1 cellular context compared by ENCODE assay signal in the genomic region with DNA sequence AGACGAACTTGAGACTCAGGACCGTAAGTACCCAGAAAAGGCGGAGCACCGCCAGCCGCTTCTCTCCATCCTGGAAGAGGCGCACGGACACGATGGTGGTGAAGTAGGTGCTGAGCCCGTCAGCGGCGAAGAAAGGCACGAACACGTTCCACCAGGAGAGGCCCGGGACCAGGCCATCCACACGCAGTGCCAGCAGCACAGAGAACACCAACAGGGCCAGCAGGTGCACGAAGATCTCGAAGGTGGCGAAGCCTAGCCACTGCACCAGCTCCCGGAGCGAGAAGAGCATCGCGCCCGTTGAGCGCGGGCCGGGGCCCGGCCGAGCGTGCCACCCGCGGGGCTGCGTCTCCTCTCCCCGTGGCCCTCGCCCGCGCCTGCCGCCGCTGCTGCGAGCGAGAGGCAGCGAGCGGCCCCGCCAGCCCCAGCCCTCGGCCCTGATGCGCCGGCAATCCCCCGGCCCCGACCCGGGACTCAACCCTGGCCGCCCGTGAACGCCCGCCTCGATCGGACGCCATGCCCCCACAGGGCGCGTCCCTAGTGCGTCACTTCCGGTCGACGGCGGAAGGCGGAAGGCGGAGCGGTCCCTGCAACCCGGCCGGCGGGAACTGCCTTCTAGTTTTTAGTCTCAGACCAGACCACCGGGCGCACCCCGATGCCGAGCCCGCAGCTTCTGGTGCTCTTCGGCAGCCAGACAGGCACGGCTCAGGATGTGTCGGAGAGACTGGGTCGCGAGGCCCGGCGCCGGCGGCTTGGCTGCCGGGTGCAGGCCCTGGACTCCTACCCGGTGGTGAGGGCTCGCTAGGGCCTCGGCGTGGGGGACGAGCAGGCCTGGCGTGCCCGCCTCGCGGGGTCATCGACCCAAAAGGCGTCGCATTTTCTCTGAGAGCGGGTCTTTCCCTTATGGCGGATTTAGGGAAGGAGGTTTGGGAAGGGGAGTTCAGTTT.
TF ChIP-seq lines count a peak whose summit lies in the region.

Gene NDOR1 (plus strand): TSS at position 575 of the 944 bp plus-strand sequence. CDS start 78 bp downstream, at position 653.
Gene TMEM203 (minus strand): TSS at position 523 of the 944 bp plus-strand sequence. CDS start 234 bp downstream, at position 289.

TF ChIP-seq in HepG2, 621 proteins besides CTCF, POLR2A, EP300 and RAD21 (continues in another document):
- TF ChIP-seq, protein P1, sequence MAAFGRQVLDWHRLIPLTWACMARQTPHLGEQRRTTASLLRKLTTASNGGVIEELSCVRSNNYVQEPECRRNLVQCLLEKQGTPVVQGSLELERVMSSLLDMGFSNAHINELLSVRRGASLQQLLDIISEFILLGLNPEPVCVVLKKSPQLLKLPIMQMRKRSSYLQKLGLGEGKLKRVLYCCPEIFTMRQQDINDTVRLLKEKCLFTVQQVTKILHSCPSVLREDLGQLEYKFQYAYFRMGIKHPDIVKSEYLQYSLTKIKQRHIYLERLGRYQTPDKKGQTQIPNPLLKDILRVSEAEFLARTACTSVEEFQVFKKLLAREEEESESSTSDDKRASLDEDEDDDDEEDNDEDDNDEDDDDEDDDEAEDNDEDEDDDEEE (CRISPR knock-in tag; IDR thresholded peaks at IDR 0.05), result no peak
- TF ChIP-seq ZNF768 (CRISPR knock-in tag; IDR thresholded peaks at IDR 0.05) (peak; percentile 26; the same call in 1 of the 2 replicates), ZNF460 (CRISPR knock-in tag; IDR thresholded peaks at IDR 0.05; ENCODE audit: borderline replicate concordance) (no peak), ZMYM3 (CRISPR knock-in tag; IDR thresholded peaks at IDR 0.05) (no peak), GMEB1 (CRISPR knock-in tag; IDR thresholded peaks at IDR 0.05; ENCODE audit: borderline replicate concordance) (peak; percentile 81), TMF1 (CRISPR knock-in tag; IDR thresholded peaks at IDR 0.05; ENCODE audit: low read depth) (peak; percentile 46; the same call in 1 of the 2 replicates), XBP1 (CRISPR knock-in tag; IDR thresholded peaks at IDR 0.05) (no peak), MTF2 (CRISPR knock-in tag; IDR thresholded peaks at IDR 0.05; ENCODE audit: borderline replicate concordance) (no peak), ZBTB38 (CRISPR knock-in tag; IDR thresholded peaks at IDR 0.05) (0 out of 2 replicates have a peak, but pooled peaks have one; percentile 17), PHB2 (IDR thresholded peaks at IDR 0.05; ENCODE audit: partially characterized antibody) (no peak), CENPX (CRISPR knock-in tag; IDR thresholded peaks at IDR 0.05) (no peak), HNRNPLL (IDR thresholded peaks at IDR 0.05; ENCODE audit: low read depth, low read length, poor library complexity, severe bottlenecking) (peak; percentile 62), ZMAT3 (CRISPR knock-in tag; conservative IDR thresholded peaks at IDR 0.05) (no peak), KDM3A (CRISPR knock-in tag; IDR thresholded peaks at IDR 0.05; ENCODE audit: low read depth) (peak; percentile 64; the same call in 1 of the 2 replicates), ZNF576 (CRISPR knock-in tag; IDR thresholded peaks at IDR 0.05) (no peak), ZNF564 (CRISPR knock-in tag; IDR thresholded peaks at IDR 0.05) (0 out of 2 replicates have a peak, but pooled peaks have one; percentile 47), ZNF451 (CRISPR knock-in tag; IDR thresholded peaks at IDR 0.05) (no peak), BRD4 (CRISPR knock-in tag; IDR thresholded peaks at IDR 0.05) (peak; percentile 67; the same call in 1 of the 2 replicates), ZBTB42 (CRISPR knock-in tag; IDR thresholded peaks at IDR 0.05) (no peak), ZNF709 (CRISPR knock-in tag; IDR thresholded peaks at IDR 0.05) (no peak), ZNF235 (CRISPR knock-in tag; IDR thresholded peaks at IDR 0.05; ENCODE audit: borderline replicate concordance) (peak; percentile 70; the same call in 1 of the 2 replicates), ZEB1 (IDR thresholded peaks at IDR 0.05; ENCODE audit: insufficient replicate concordance, low read depth) (peak; percentile 17), ISX (CRISPR knock-in tag; conservative IDR thresholded peaks at IDR 0.05) (no peak), ZBTB7B (CRISPR knock-in tag; IDR thresholded peaks at IDR 0.05) (peak; percentile 80; the same call in 1 of the 2 replicates), RFX3 (CRISPR knock-in tag; IDR thresholded peaks at IDR 0.05) (no peak), FOSL2 (CRISPR knock-in tag; IDR thresholded peaks at IDR 0.05) (peak; percentile 14; the same call in 1 of the 2 replicates), ATM (IDR thresholded peaks at IDR 0.05; ENCODE audit: borderline replicate concordance) (no peak), TGIF2 (CRISPR knock-in tag; IDR thresholded peaks at IDR 0.05) (peak; percentile 83), ARNT (IDR thresholded peaks at IDR 0.05) (no peak), ZNF207 (IDR thresholded peaks at IDR 0.05; ENCODE audit: borderline replicate concordance) (no peak), ZFP36L2 (CRISPR knock-in tag; IDR thresholded peaks at IDR 0.05) (no peak), BRCA1 (CRISPR knock-in tag; IDR thresholded peaks at IDR 0.05) (no peak), ZNF264 (CRISPR knock-in tag; IDR thresholded peaks at IDR 0.05) (no peak)
- TF ChIP-seq, protein P2, sequence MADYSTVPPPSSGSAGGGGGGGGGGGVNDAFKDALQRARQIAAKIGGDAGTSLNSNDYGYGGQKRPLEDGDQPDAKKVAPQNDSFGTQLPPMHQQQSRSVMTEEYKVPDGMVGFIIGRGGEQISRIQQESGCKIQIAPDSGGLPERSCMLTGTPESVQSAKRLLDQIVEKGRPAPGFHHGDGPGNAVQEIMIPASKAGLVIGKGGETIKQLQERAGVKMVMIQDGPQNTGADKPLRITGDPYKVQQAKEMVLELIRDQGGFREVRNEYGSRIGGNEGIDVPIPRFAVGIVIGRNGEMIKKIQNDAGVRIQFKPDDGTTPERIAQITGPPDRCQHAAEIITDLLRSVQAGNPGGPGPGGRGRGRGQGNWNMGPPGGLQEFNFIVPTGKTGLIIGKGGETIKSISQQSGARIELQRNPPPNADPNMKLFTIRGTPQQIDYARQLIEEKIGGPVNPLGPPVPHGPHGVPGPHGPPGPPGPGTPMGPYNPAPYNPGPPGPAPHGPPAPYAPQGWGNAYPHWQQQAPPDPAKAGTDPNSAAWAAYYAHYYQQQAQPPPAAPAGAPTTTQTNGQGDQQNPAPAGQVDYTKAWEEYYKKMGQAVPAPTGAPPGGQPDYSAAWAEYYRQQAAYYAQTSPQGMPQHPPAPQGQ (CRISPR knock-in tag; IDR thresholded peaks at IDR 0.05; ENCODE audit: borderline replicate concordance), result no peak
- TF ChIP-seq, protein P3, sequence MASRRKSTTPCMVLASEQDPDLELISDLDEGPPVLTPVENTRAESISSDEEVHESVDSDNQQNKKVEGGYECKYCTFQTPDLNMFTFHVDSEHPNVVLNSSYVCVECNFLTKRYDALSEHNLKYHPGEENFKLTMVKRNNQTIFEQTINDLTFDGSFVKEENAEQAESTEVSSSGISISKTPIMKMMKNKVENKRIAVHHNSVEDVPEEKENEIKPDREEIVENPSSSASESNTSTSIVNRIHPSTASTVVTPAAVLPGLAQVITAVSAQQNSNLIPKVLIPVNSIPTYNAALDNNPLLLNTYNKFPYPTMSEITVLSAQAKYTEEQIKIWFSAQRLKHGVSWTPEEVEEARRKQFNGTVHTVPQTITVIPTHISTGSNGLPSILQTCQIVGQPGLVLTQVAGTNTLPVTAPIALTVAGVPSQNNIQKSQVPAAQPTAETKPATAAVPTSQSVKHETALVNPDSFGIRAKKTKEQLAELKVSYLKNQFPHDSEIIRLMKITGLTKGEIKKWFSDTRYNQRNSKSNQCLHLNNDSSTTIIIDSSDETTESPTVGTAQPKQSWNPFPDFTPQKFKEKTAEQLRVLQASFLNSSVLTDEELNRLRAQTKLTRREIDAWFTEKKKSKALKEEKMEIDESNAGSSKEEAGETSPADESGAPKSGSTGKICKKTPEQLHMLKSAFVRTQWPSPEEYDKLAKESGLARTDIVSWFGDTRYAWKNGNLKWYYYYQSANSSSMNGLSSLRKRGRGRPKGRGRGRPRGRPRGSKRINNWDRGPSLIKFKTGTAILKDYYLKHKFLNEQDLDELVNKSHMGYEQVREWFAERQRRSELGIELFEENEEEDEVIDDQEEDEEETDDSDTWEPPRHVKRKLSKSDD (CRISPR knock-in tag; IDR thresholded peaks at IDR 0.05; ENCODE audit: low read depth), result no peak
- TF ChIP-seq, protein P4, sequence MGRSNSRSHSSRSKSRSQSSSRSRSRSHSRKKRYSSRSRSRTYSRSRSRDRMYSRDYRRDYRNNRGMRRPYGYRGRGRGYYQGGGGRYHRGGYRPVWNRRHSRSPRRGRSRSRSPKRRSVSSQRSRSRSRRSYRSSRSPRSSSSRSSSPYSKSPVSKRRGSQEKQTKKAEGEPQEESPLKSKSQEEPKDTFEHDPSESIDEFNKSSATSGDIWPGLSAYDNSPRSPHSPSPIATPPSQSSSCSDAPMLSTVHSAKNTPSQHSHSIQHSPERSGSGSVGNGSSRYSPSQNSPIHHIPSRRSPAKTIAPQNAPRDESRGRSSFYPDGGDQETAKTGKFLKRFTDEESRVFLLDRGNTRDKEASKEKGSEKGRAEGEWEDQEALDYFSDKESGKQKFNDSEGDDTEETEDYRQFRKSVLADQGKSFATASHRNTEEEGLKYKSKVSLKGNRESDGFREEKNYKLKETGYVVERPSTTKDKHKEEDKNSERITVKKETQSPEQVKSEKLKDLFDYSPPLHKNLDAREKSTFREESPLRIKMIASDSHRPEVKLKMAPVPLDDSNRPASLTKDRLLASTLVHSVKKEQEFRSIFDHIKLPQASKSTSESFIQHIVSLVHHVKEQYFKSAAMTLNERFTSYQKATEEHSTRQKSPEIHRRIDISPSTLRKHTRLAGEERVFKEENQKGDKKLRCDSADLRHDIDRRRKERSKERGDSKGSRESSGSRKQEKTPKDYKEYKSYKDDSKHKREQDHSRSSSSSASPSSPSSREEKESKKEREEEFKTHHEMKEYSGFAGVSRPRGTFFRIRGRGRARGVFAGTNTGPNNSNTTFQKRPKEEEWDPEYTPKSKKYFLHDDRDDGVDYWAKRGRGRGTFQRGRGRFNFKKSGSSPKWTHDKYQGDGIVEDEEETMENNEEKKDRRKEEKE (IDR thresholded peaks at IDR 0.05), result no peak
- TF ChIP-seq, protein P5, sequence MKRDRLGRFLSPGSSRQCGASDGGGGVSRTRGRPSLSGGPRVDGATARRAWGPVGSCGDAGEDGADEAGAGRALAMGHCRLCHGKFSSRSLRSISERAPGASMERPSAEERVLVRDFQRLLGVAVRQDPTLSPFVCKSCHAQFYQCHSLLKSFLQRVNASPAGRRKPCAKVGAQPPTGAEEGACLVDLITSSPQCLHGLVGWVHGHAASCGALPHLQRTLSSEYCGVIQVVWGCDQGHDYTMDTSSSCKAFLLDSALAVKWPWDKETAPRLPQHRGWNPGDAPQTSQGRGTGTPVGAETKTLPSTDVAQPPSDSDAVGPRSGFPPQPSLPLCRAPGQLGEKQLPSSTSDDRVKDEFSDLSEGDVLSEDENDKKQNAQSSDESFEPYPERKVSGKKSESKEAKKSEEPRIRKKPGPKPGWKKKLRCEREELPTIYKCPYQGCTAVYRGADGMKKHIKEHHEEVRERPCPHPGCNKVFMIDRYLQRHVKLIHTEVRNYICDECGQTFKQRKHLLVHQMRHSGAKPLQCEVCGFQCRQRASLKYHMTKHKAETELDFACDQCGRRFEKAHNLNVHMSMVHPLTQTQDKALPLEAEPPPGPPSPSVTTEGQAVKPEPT (CRISPR knock-in tag; IDR thresholded peaks at IDR 0.05; ENCODE audit: low read depth), result 0 out of 2 replicates have a peak, but pooled peaks have one; percentile 43
- TF ChIP-seq, protein P6, sequence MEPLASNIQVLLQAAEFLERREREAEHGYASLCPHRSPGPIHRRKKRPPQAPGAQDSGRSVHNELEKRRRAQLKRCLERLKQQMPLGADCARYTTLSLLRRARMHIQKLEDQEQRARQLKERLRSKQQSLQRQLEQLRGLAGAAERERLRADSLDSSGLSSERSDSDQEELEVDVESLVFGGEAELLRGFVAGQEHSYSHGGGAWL (CRISPR knock-in tag; IDR thresholded peaks at IDR 0.05), result peak; percentile 55; the same call in 1 of the 2 replicates
- TF ChIP-seq, protein P7, sequence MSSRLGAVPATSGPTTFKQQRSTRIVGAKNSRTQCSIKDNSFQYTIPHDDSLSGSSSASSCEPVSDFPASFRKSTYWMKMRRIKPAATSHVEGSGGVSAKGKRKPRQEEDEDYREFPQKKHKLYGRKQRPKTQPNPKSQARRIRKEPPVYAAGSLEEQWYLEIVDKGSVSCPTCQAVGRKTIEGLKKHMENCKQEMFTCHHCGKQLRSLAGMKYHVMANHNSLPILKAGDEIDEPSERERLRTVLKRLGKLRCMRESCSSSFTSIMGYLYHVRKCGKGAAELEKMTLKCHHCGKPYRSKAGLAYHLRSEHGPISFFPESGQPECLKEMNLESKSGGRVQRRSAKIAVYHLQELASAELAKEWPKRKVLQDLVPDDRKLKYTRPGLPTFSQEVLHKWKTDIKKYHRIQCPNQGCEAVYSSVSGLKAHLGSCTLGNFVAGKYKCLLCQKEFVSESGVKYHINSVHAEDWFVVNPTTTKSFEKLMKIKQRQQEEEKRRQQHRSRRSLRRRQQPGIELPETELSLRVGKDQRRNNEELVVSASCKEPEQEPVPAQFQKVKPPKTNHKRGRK (CRISPR knock-in tag; IDR thresholded peaks at IDR 0.05), result no peak
- TF ChIP-seq, protein P8, sequence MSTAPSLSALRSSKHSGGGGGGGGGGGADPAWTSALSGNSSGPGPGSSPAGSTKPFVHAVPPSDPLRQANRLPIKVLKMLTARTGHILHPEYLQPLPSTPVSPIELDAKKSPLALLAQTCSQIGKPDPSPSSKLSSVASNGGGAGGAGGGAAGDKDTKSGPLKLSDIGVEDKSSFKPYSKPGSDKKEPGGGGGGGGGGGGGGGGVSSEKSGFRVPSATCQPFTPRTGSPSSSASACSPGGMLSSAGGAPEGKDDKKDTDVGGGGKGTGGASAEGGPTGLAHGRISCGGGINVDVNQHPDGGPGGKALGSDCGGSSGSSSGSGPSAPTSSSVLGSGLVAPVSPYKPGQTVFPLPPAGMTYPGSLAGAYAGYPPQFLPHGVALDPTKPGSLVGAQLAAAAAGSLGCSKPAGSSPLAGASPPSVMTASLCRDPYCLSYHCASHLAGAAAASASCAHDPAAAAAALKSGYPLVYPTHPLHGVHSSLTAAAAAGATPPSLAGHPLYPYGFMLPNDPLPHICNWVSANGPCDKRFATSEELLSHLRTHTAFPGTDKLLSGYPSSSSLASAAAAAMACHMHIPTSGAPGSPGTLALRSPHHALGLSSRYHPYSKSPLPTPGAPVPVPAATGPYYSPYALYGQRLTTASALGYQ (CRISPR knock-in tag; IDR thresholded peaks at IDR 0.05), result no peak; the same call in 1 of the 2 replicates
